Comparison of ENCODE assay signal across 11 cellular contexts in genomic region chr16:86929149-86929871, GRCh38.
DNase-seq lines count a peak whose midpoint lies in the region; ATAC-seq and TF ChIP-seq lines count a peak whose summit lies in the region.
"Had no signal": no experiment of that assay in that cellular context is flagged by ENCODE, and none has a peak within 500 bp of the region (broad histone marks: within the 10 kb centered on the region; RNA-seq: fewer than 3 reads in every experiment).

No MANE protein-coding gene starts in this region.

- no peak overlapping the region for H3K27ac Mint-ChIP-seq in stimulated activated memory B cell treated with anti-CD40 and anti-IgM and Interleukin-4, amounts not matched to agents 10 μg/mL and 1 μg/mL and 100 μg/mL, for 72 hours
- H3K27ac Mint-ChIP-seq: naive thymus-derived CD8-positive, alpha-beta T cell had no signal

- no peak for TF ChIP-seq CTCF in body of pancreas (IDR thresholded peaks at IDR 0.05)
- TF ChIP-seq CTCF in stomach (IDR thresholded peaks at IDR 0.05): no peak

- H3K27ac ChIP-seq in body of pancreas: no peak overlapping the region
- H3K27ac ChIP-seq in stomach: no peak overlapping the region
- H3K27ac ChIP-seq: upper lobe of right lung had no signal

- H3K4me3 Mint-ChIP-seq in stimulated activated memory B cell treated with anti-CD40 and anti-IgM and Interleukin-4, amounts not matched to agents 10 μg/mL and 1 μg/mL and 100 μg/mL, for 72 hours: no peak overlapping the region

- no peaks in the 10 kb centered on the region for H3K9me3 Mint-ChIP-seq in stimulated activated memory B cell treated with anti-CD40 and anti-IgM and Interleukin-4, amounts not matched to agents 10 μg/mL and 1 μg/mL and 100 μg/mL, for 72 hours

- DNase-seq in LHCN-M2 (ENCODE audit: low read depth) (peak; percentile 81), body of pancreas (no peak), iPS-NIHi11 (ENCODE audit: low spot score) (peak; percentile 50), sciatic nerve (ENCODE audit: low spot score) (no peak), stomach (no peak), DMS53 (lab: John Stamatoyannopoulos, UW) (no peak)
- DNase-seq: anterior cingulate cortex, upper lobe of right lung had no signal

- H3K36me3 Mint-ChIP-seq in stimulated activated memory B cell treated with anti-CD40 and anti-IgM and Interleukin-4, amounts not matched to agents 10 μg/mL and 1 μg/mL and 100 μg/mL, for 72 hours: no peaks in the 10 kb centered on the region
- H3K36me3 Mint-ChIP-seq: naive thymus-derived CD8-positive, alpha-beta T cell had no signal

- H3K9me3 ChIP-seq in body of pancreas (no peaks in the 10 kb centered on the region), stomach (peaks cover 0 to 3% (median 0%) of the 10 kb centered on the region in 4 donors)
- H3K9me3 ChIP-seq: upper lobe of right lung had no signal

- ATAC-seq in body of pancreas (peak; percentile 31), sciatic nerve (peak; percentile 66), GM18858 (IDR thresholded peaks at IDR 0.05; ENCODE audit: unreplicated experiment) (no peak)
- no peak for ATAC-seq in stimulated activated memory B cell treated with anti-CD40 and anti-IgM and Interleukin-4, amounts not matched to agents 10 μg/mL and 1 μg/mL and 100 μg/mL, for 72 hours
- ATAC-seq: naive thymus-derived CD8-positive, alpha-beta T cell; upper lobe of right lung had no signal

- peaks cover 17% of the 10 kb centered on the region for H3K27me3 Mint-ChIP-seq in stimulated activated memory B cell treated with anti-CD40 and anti-IgM and Interleukin-4, amounts not matched to agents 10 μg/mL and 1 μg/mL and 100 μg/mL, for 72 hours

- TF ChIP-seq POLR2A in body of pancreas (IDR thresholded peaks at IDR 0.05) (no peak), stomach (IDR thresholded peaks at IDR 0.05) (no peak)

- TF ChIP-seq EP300 in stomach (IDR thresholded peaks at IDR 0.05): no peak

- H3K4me1 ChIP-seq in body of pancreas (no peaks in the 10 kb centered on the region), stomach (peaks cover 0 to 28% (median 17%) of the 10 kb centered on the region in 4 donors)

- intact Hi-C loops in body of pancreas (cut with DNase I) (no loop called here), sciatic nerve (cut with DNase I) (no loop called here), stomach (cut with DNase I; ENCODE audit: low total_unique reads) (no loop called here)

- H3K4me3 ChIP-seq in body of pancreas: no peak overlapping the region
- H3K4me3 ChIP-seq in stomach: no peak overlapping the region
- H3K4me3 ChIP-seq: upper lobe of right lung had no signal

- H3K27me3 ChIP-seq in body of pancreas (no peaks in the 10 kb centered on the region), stomach (peaks cover 0 to 91% (median 33%) of the 10 kb centered on the region in 3 donors)

- H3K36me3 ChIP-seq in body of pancreas (replicated peaks in 1 of 2; ENCODE audit: insufficient read depth in 1 of 2, low read depth in 2 of 2) (no peaks in the 10 kb centered on the region), stomach (no peaks in the 10 kb centered on the region)
- H3K36me3 ChIP-seq: upper lobe of right lung had no signal

- no peaks in the 10 kb centered on the region for H3K4me1 Mint-ChIP-seq in stimulated activated memory B cell treated with anti-CD40 and anti-IgM and Interleukin-4, amounts not matched to agents 10 μg/mL and 1 μg/mL and 100 μg/mL, for 72 hours

- 34 to 49% methylated on average over 14 to 38 of the region's 38 CpGs for WGBS in body of pancreas, 2 donors
- 32 to 38% (median 34%) methylated on average over 34 to 38 of the region's 38 CpGs for WGBS in stomach, 5 donors

Comparison
In these comparisons a context has a peak if more than half of its experiments do, and no peak if none do; other contexts are left out.
1. DNase-seq: peak in LHCN-M2 (single experiment) and iPS-NIHi11 (single experiment); none in body of pancreas (0 of 4), sciatic nerve (single experiment), stomach (single experiment) and DMS53 (single experiment).
2. ATAC-seq: peak in body of pancreas (single experiment) and sciatic nerve (single experiment); none in GM18858 (single experiment) and stimulated activated memory B cell treated with anti-CD40 and anti-IgM and Interleukin-4, amounts not matched to agents 10 μg/mL and 1 μg/mL and 100 μg/mL, for 72 hours (single experiment).